8 cellular contexts compared by ENCODE assay signal in genomic region chr12:120115692-120116442, GRCh38. TPM values are rescaled to one million over a fixed set of nuclear protein-coding genes. Genes with fewer than 3 reads are reported as not detected.
DNase-seq lines count a peak whose midpoint lies in the region; ATAC-seq and TF ChIP-seq lines count a peak whose summit lies in the region.

No MANE protein-coding gene starts in this region.

- peaks cover 19% of the 10 kb centered on the region; the same call in 1 of the 2 replicates for H3F3A ChIP-seq in GM23338 (replicated peaks; ENCODE audit: low read depth)

- peak overlapping the region; percentile 95 for H3K27ac Mint-ChIP-seq in GM23338

- H3K27me3 ChIP-seq in GM23338 (ENCODE audit: insufficient read depth) (no peaks in the 10 kb centered on the region), layer of hippocampus (ENCODE audit: control insufficient read depth, insufficient read depth, low read length) (no peaks in the 10 kb centered on the region)

- peak; percentile 43 for DNase-seq in CD1c-positive myeloid dendritic cell (ENCODE audit: extremely low spot score)
- DNase-seq in GM23338 (ENCODE audit: low spot score) = peak; percentile 69
- peak; percentile 19 for DNase-seq in NCI-H510A (lab: John Stamatoyannopoulos, UW)
- peak; percentile 20 for DNase-seq in astrocyte of the spinal cord (ENCODE audit: low read depth, low spot score)
- DNase-seq in stimulated activated naive CD8-positive, alpha-beta T cell treated with anti-CD3 and anti-CD28 coated beads, Interleukin-15, Interleukin-2, amounts not matched to agents 100 U/mL and 50 U/mL, for 24 hours = peak; percentile 52
- DNase-seq in epidermal melanocyte (ENCODE audit: insufficient read length, low spot score) = no peak

- in situ Hi-C loops in astrocyte of the spinal cord (cut with HindIII; ENCODE audit: low sequenced_read_pairs) = no loop called here

- H3K79me2 ChIP-seq in GM23338 (replicated peaks; ENCODE audit: insufficient read depth) = peaks cover 67% of the 10 kb centered on the region

- ATAC-seq in GM23338 = peak; percentile 1; the same call in 1 of the 3 replicates
- ATAC-seq in stimulated activated naive CD8-positive, alpha-beta T cell treated with anti-CD3 and anti-CD28 coated beads, Interleukin-15, Interleukin-2, amounts not matched to agents 100 U/mL and 50 U/mL, for 24 hours = peak; percentile 2
- no peak for ATAC-seq in GM21360 (IDR thresholded peaks at IDR 0.05; ENCODE audit: unreplicated experiment)

- H3K9me3 Mint-ChIP-seq in GM23338 = no peaks in the 10 kb centered on the region

- H4K20me1 ChIP-seq in GM23338 (replicated peaks; ENCODE audit: insufficient read depth) = no peaks in the 10 kb centered on the region; the same call in 1 of the 2 replicates

- H3K4me3 ChIP-seq in GM23338 = peak overlapping the region; percentile 95
- peak overlapping the region; percentile 88 for H3K4me3 ChIP-seq in astrocyte of the spinal cord (ENCODE audit: low read depth, low read length)

- peak overlapping the region; percentile 74; the same call in 1 of the 2 replicates for H2AFZ ChIP-seq in GM23338

- H3K4me1 ChIP-seq in GM23338 (ENCODE audit: insufficient read depth) = peaks cover 21% of the 10 kb centered on the region

- peak overlapping the region; percentile 94 for H3K4me2 ChIP-seq in GM23338

- H3K36me3 ChIP-seq in GM23338 (ENCODE audit: insufficient read depth) = no peaks in the 10 kb centered on the region; the same call in 1 of the 2 replicates

- peaks cover 36% of the 10 kb centered on the region for H3K36me3 Mint-ChIP-seq in GM23338 (ENCODE audit: low read depth)

- peaks cover 34% of the 10 kb centered on the region for H3K4me1 Mint-ChIP-seq in GM23338

- peaks cover 13% of the 10 kb centered on the region for H3K27me3 Mint-ChIP-seq in GM23338 (ENCODE audit: insufficient read depth, low read depth, poor library complexity)

- H3K9me2 ChIP-seq in GM23338 (ENCODE audit: insufficient read depth) = no peaks in the 10 kb centered on the region

- no peak for TF ChIP-seq CTCF in GM23338 (conservative IDR thresholded peaks at IDR 0.05; ENCODE audit: low read depth in 2 of 2)
- TF ChIP-seq CTCF in astrocyte of the spinal cord (IDR thresholded peaks at IDR 0.05; ENCODE audit: low read depth, low read length) = no peak

- H3K27ac ChIP-seq in GM23338 (ENCODE audit: low read depth) (no peak overlapping the region), layer of hippocampus (ENCODE audit: low read depth, low read length) (peak overlapping the region; percentile 38)

- peak overlapping the region; percentile 95 for H3K4me3 Mint-ChIP-seq in GM23338

TF ChIP-seq in GM23338, 12 proteins besides CTCF, POLR2A, EP300 and RAD21 (continues in another document):
- no peak for TF ChIP-seq POLR2AphosphoS5 (IDR thresholded peaks at IDR 0.05; ENCODE audit: low read depth)
- no peak for TF ChIP-seq ZNF331 (CRISPR knock-in tag; IDR thresholded peaks at IDR 0.05; ENCODE audit: low read depth)
- TF ChIP-seq EZH2 (IDR thresholded peaks at IDR 0.05; ENCODE audit: low read depth, unreplicated experiment) = no peak
- no peak for TF ChIP-seq CREB1 (CRISPR knock-in tag; IDR thresholded peaks at IDR 0.05; ENCODE audit: low read depth)
- TF ChIP-seq NANOG (IDR thresholded peaks at IDR 0.05; ENCODE audit: borderline replicate concordance) = no peak
- no peak for TF ChIP-seq JUNB (IDR thresholded peaks at IDR 0.05; ENCODE audit: unreplicated experiment)
- TF ChIP-seq ZNF114 (CRISPR knock-in tag; IDR thresholded peaks at IDR 0.05) = no peak
- TF ChIP-seq STAT1 (IDR thresholded peaks at IDR 0.05; ENCODE audit: unreplicated experiment) = no peak
- no peak for TF ChIP-seq EZH2phosphoT487 (IDR thresholded peaks at IDR 0.05; ENCODE audit: unreplicated experiment)
- TF ChIP-seq REST (IDR thresholded peaks at IDR 0.05; ENCODE audit: unreplicated experiment) = no peak
- no peak for TF ChIP-seq ZNF462 (CRISPR knock-in tag; IDR thresholded peaks at IDR 0.05)

RNA-seq across cellular contexts. Expression of gene RAB35, which starts 0.7 kb away (rescaled TPM):
- 15.9 and 16.9 TPM in 2 replicates for total RNA-seq in GM23338 (2014; rRNA removed; shearing (Covaris generic))
- 9.9 and 12.6 TPM in 2 replicates for polyA plus RNA-seq in GM23338 (2016; fragmentation: Nextera tagmentation; extraction: Ambion mirVana)
